ENCODE assay signal across 17 cellular contexts in the genomic region with DNA sequence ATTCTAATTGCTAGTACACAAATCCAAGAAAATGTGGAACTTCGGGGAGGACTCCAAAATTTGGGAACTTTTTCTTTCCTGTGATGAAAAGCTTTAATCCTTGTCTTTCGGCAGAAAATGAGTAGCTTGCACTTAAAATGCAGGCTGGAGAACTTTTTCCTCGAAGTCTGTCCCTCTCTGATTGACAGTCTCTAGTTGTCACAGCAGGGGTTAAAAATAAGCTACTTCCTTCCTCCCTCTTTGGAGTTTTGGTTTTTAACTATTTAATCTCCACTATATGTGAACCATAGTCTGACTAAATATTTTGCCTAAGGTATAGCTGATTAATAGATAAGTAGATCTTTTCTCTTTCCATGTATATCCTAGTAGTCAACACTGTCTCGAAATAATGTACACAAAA.
A peak's percentile ranks its signal among the peaks of the same experiment; 100 is the strongest.
DNase-seq lines count a peak whose midpoint lies in the region; ATAC-seq and TF ChIP-seq lines count a peak whose summit lies in the region.
"Had no signal": no experiment of that assay in that cellular context is flagged by ENCODE, and none has a peak within 500 bp of the region (broad histone marks: within the 10 kb centered on the region; RNA-seq: fewer than 3 reads in every experiment).

No MANE protein-coding gene starts in this region.

- no peaks in the 10 kb centered on the region for H3K9me2 ChIP-seq in HCT116 (ENCODE audit: insufficient read depth)

- H3K36me3 ChIP-seq in BLaER1 = no peaks in the 10 kb centered on the region
- H3K36me3 ChIP-seq in HCT116 (ENCODE audit: control insufficient read depth in 1 of 2, insufficient read depth in 2 of 2, low read length in 2 of 2) = no peaks in the 10 kb centered on the region

- H2AFZ ChIP-seq in HCT116 (ENCODE audit: low read depth, low read length, poor library complexity, severe bottlenecking) = peak overlapping the region; percentile 84

- TF ChIP-seq CTCF in HCT116 (IDR thresholded peaks at IDR 0.05 in 2 of 3, conservative IDR thresholded peaks at IDR 0.05 in 1 of 3; ENCODE audit: borderline replicate concordance in 1 of 3, insufficient read depth in 1 of 3, low read depth in 2 of 3, low read length in 2 of 3) = no peak
- TF ChIP-seq CTCF in type B pancreatic cell (conservative IDR thresholded peaks at IDR 0.05) = no peak

- CTCF ChIA-PET in HCT116 (lab: Charles Lee) = interaction anchor here (1.6 kb wide), 1 partner anchor 249 kb away, joined by 3 read pairs; no protein-coding TSS in a partner anchor

- no peak for TF ChIP-seq RAD21 in HCT116 (IDR thresholded peaks at IDR 0.05; ENCODE audit: low read depth)

- DNase-seq in HCT116 (ENCODE audit: low read depth, low spot score) (no peak), NCI-H82 treated with DMSO at 0.1 percent for 48 hours (lab: John Stamatoyannopoulos, UW; ENCODE audit: unreplicated experiment) (peak; percentile 11), type B pancreatic cell (ENCODE audit: extremely low spot score, unreplicated experiment) (no peak), HPDE6-E6E7 (ENCODE audit: extremely low spot score) (no peak)
- DNase-seq: CD8-positive, alpha-beta T cell; COR-L47; DMS153; DMS79 treated with DMSO at 0.1 percent for 48 hours; EL; H7; KG1 had no signal

- no peaks in the 10 kb centered on the region for H4K20me1 ChIP-seq in BLaER1
- H4K20me1 ChIP-seq in HCT116 (ENCODE audit: insufficient read depth) = no peaks in the 10 kb centered on the region

- no peak overlapping the region for H3K27ac ChIP-seq in BLaER1
- H3K27ac ChIP-seq in HCT116 (ENCODE audit: low read depth, low read length) = no peak overlapping the region
- H3K27ac ChIP-seq: HL-60 had no signal

- no peaks in the 10 kb centered on the region for H3K27me3 Mint-ChIP-seq in type B pancreatic cell

- H3K4me2 ChIP-seq in BLaER1 = peak overlapping the region; percentile 61
- peak overlapping the region; percentile 27; the same call in 1 of the 2 replicates for H3K4me2 ChIP-seq in HCT116 (ENCODE audit: low read length)

- ATAC-seq in HCT116 (no peak), GM21717 (IDR thresholded peaks at IDR 0.05; ENCODE audit: unreplicated experiment) (no peak), GM18505 (IDR thresholded peaks at IDR 0.05; ENCODE audit: unreplicated experiment) (no peak)
- ATAC-seq: CD8-positive, alpha-beta T cell had no signal

- H3K4me1 ChIP-seq in BLaER1 (peaks cover 21% of the 10 kb centered on the region), HCT116 (ENCODE audit: control insufficient read depth in 1 of 2, insufficient read depth in 2 of 2, low read length in 2 of 2) (peaks cover 0 to 15% of the 10 kb centered on the region in 2 experiments; a peak in 2 of 4 replicates)

- H3K9ac ChIP-seq in BLaER1 (no peak overlapping the region), HCT116 (ENCODE audit: low read length) (no peak overlapping the region)

- RAD21 ChIA-PET in HCT116 (lab: Charles Lee; ENCODE audit: low non-redundant PET in 1 of 2, low total read pairs in 2 of 2, uncharacterized antibody in 2 of 2, unreplicated experiment in 2 of 2) = no interaction called here

- H3K4me3 ChIP-seq in BLaER1 (no peak overlapping the region), HCT116 (replicated peaks in 1 of 2; ENCODE audit: low read depth in 1 of 2, low read length in 2 of 2) (no peak overlapping the region)

- no peaks in the 10 kb centered on the region for H3K27me3 ChIP-seq in BLaER1
- no peaks in the 10 kb centered on the region for H3K27me3 ChIP-seq in HCT116 (ENCODE audit: insufficient read depth, low read length)

- intact Hi-C loops in HCT116 (cut with micrococcal nuclease) = no loop called here

- H3K4me1 Mint-ChIP-seq in type B pancreatic cell (ENCODE audit: unreplicated experiment) = peaks cover 8% of the 10 kb centered on the region
- H3K4me1 Mint-ChIP-seq: B cell had no signal

- H3K9me3 Mint-ChIP-seq in type B pancreatic cell = peaks cover 6% of the 10 kb centered on the region

- H3K36me3 Mint-ChIP-seq in type B pancreatic cell = peaks cover 3% of the 10 kb centered on the region
- H3K36me3 Mint-ChIP-seq: CD14-positive monocyte; CD8-positive, alpha-beta T cell had no signal

- TF ChIP-seq POLR2A in HCT116 (IDR thresholded peaks at IDR 0.05; ENCODE audit: borderline replicate concordance, extremely low read depth, insufficient read depth, insufficient read length) (no peak), GM18505 (IDR thresholded peaks at IDR 0.05; ENCODE audit: borderline replicate concordance, extremely low read depth, insufficient read depth, insufficient read length) (no peak)

- BruUV-seq in HCT116 (replicated peaks; lab: Mats Ljungman, UMichigan) = no TSS peak

- H3K9me3 ChIP-seq in BLaER1 (peaks cover 5% of the 10 kb centered on the region; the same call in 1 of the 2 replicates), HCT116 (ENCODE audit: control insufficient read depth in 1 of 2, insufficient read depth in 1 of 2, low read depth in 1 of 2, low read length in 2 of 2) (no peaks in the 10 kb centered on the region; a peak in 1 of 4 replicates)

- no peak overlapping the region for H3K4me3 Mint-ChIP-seq in type B pancreatic cell
- H3K4me3 Mint-ChIP-seq: B cell; CD14-positive monocyte; CD8-positive, alpha-beta T cell had no signal

- H3K79me2 ChIP-seq in HCT116 (ENCODE audit: insufficient read depth, low read length) = no peaks in the 10 kb centered on the region

- POLR2A ChIA-PET in HCT116 (lab: Charles Lee) = no interaction called here

- peak overlapping the region; percentile 33 for H3K27ac Mint-ChIP-seq in type B pancreatic cell
- H3K27ac Mint-ChIP-seq: B cell; CD14-positive monocyte; CD8-positive, alpha-beta T cell had no signal

TF ChIP-seq in HCT116, 20 proteins besides CTCF, POLR2A, EP300 and RAD21:
- no peak for TF ChIP-seq ZNF274 (IDR thresholded peaks at IDR 0.05; ENCODE audit: low read depth, low read length)
- TF ChIP-seq TCF7L2 (IDR thresholded peaks at IDR 0.05; ENCODE audit: borderline replicate concordance, extremely low read depth, insufficient read depth, insufficient read length) = no peak
- TF ChIP-seq SP1 (IDR thresholded peaks at IDR 0.05; ENCODE audit: low read depth) = no peak
- no peak for TF ChIP-seq CEBPB (IDR thresholded peaks at IDR 0.05; ENCODE audit: low read depth)
- no peak for TF ChIP-seq JUND (IDR thresholded peaks at IDR 0.05)
TF ChIP-seq in HCT116: peak in this region for 0.
